In the genomic region with DNA sequence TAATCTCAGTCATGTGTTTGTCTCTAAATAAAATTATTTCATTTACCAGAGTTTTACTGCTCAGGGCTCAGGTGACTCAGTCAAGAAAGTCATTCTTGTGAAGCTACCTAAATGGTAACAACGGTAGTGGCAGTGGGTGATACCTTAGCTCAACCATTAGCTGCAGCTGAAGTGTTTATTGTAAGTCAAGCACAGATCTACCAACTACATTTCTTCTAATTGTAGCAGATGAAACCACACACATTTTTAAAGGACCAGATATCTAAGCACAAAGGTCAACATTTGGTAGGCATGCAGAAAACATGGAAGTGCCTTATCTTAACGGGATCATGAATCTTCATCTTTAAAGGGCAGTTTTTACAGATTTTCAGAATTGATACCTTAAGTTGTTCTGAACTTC, we compare ENCODE assay signal across 3 cellular contexts.
TF ChIP-seq lines count a peak whose summit lies in the region.

No MANE protein-coding gene starts in this region.

TF ChIP-seq in IMR-90, 13 proteins besides CTCF, POLR2A, EP300 and RAD21:
- TF ChIP-seq MAZ (IDR thresholded peaks at IDR 0.05; ENCODE audit: borderline replicate concordance, low read depth, low read length) (no peak), RFX5 (IDR thresholded peaks at IDR 0.05; ENCODE audit: low read depth, low read length) (no peak)

TF ChIP-seq in H1, 55 proteins besides CTCF, POLR2A, EP300 and RAD21:
- TF ChIP-seq ASH2L (IDR thresholded peaks at IDR 0.05; ENCODE audit: low read length): no peak
- TF ChIP-seq, protein P1, sequence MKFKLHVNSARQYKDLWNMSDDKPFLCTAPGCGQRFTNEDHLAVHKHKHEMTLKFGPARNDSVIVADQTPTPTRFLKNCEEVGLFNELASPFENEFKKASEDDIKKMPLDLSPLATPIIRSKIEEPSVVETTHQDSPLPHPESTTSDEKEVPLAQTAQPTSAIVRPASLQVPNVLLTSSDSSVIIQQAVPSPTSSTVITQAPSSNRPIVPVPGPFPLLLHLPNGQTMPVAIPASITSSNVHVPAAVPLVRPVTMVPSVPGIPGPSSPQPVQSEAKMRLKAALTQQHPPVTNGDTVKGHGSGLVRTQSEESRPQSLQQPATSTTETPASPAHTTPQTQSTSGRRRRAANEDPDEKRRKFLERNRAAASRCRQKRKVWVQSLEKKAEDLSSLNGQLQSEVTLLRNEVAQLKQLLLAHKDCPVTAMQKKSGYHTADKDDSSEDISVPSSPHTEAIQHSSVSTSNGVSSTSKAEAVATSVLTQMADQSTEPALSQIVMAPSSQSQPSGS (IDR thresholded peaks at IDR 0.05; ENCODE audit: low read length): no peak
- TF ChIP-seq, protein P2, sequence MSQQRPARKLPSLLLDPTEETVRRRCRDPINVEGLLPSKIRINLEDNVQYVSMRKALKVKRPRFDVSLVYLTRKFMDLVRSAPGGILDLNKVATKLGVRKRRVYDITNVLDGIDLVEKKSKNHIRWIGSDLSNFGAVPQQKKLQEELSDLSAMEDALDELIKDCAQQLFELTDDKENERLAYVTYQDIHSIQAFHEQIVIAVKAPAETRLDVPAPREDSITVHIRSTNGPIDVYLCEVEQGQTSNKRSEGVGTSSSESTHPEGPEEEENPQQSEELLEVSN (IDR thresholded peaks at IDR 0.05): no peak
- TF ChIP-seq, protein P3, sequence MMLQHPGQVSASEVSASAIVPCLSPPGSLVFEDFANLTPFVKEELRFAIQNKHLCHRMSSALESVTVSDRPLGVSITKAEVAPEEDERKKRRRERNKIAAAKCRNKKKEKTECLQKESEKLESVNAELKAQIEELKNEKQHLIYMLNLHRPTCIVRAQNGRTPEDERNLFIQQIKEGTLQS (IDR thresholded peaks at IDR 0.05; ENCODE audit: insufficient read depth, low read depth, low read length): no peak
- no peak for TF ChIP-seq SUZ12 (IDR thresholded peaks at IDR 0.05; ENCODE audit: low read length)
- no peak for TF ChIP-seq KDM5A (IDR thresholded peaks at IDR 0.05; ENCODE audit: low read length)
- no peak for TF ChIP-seq NANOG (IDR thresholded peaks at IDR 0.05; ENCODE audit: insufficient read depth, low read depth, low read length, poor library complexity, severe bottlenecking)
- TF ChIP-seq YY1 (IDR thresholded peaks at IDR 0.05; ENCODE audit: low read depth, low read length): no peak
- no peak for TF ChIP-seq CBX8 (IDR thresholded peaks at IDR 0.05; ENCODE audit: borderline replicate concordance, low read depth, low read length)
- TF ChIP-seq SP2 (IDR thresholded peaks at IDR 0.05; ENCODE audit: low read length): no peak
- no peak for TF ChIP-seq RBBP5 (IDR thresholded peaks at IDR 0.05; ENCODE audit: borderline replicate concordance, low read depth, low read length)
- no peak for TF ChIP-seq CEBPB (IDR thresholded peaks at IDR 0.05; ENCODE audit: low read depth, low read length)
- no peak for TF ChIP-seq HDAC6 (IDR thresholded peaks at IDR 0.05; ENCODE audit: low read depth, low read length)
- no peak for TF ChIP-seq ZNF274 (IDR thresholded peaks at IDR 0.05; ENCODE audit: borderline replicate concordance, extremely low read depth, low read length)
- no peak for TF ChIP-seq CTBP2 (IDR thresholded peaks at IDR 0.05; ENCODE audit: borderline replicate concordance, insufficient read depth, insufficient read length, low read length)
- no peak for TF ChIP-seq TCF12 (IDR thresholded peaks at IDR 0.05; ENCODE audit: low read depth, low read length)
- TF ChIP-seq GTF2F1 (IDR thresholded peaks at IDR 0.05; ENCODE audit: borderline replicate concordance, low read depth, low read length): no peak
- no peak for TF ChIP-seq TAF7 (optimal IDR thresholded peaks at IDR 0.05; ENCODE audit: borderline replicate concordance, low read depth, low read length)
- TF ChIP-seq SP1 (IDR thresholded peaks at IDR 0.05; ENCODE audit: low read depth, low read length): no peak
- TF ChIP-seq POLR2AphosphoS5 (IDR thresholded peaks at IDR 0.05; ENCODE audit: low read depth, low read length): no peak

TF ChIP-seq in GM23338, 12 proteins besides CTCF, POLR2A, EP300 and RAD21:
- TF ChIP-seq NANOG (IDR thresholded peaks at IDR 0.05; ENCODE audit: borderline replicate concordance): no peak
